ENCODE assay signal across 11 cellular contexts in genomic region chr3:172323894-172324590, GRCh38.
A peak's percentile ranks its signal among the peaks of the same experiment; 100 is the strongest.
DNase-seq lines count a peak whose midpoint lies in the region; ATAC-seq and TF ChIP-seq lines count a peak whose summit lies in the region.
"Had no signal": no experiment of that assay in that cellular context is flagged by ENCODE, and none has a peak within 500 bp of the region (broad histone marks: within the 10 kb centered on the region; RNA-seq: fewer than 3 reads in every experiment).

No MANE protein-coding gene starts in this region.

- TF ChIP-seq CTCF in brain microvascular endothelial cell (IDR thresholded peaks at IDR 0.05; ENCODE audit: low read depth, low read length, missing control alignments) (no peak), right lobe of liver (IDR thresholded peaks at IDR 0.05) (no peak), transverse colon (IDR thresholded peaks at IDR 0.05) (no peak)

- no peak for TF ChIP-seq EP300 in transverse colon (IDR thresholded peaks at IDR 0.05; ENCODE audit: low read depth)

- intact Hi-C loops in Right ventricle myocardium inferior (cut with DNase I) (no loop called here), cardiac septum (cut with DNase I) (no loop called here), right lobe of liver (cut with DNase I) (no loop called here), transverse colon (cut with DNase I; ENCODE audit: low total_unique reads) (no loop called here)

- H3K9me3 ChIP-seq in right lobe of liver (no peaks in the 10 kb centered on the region), transverse colon (no peaks in the 10 kb centered on the region)
- H3K9me3 ChIP-seq: BLaER1 treated with 17β-estradiol and CSF1 and Interleukin-3, amounts not matched to agents 10 nM and 100 nM had no signal

- no peaks in the 10 kb centered on the region for H3K27me3 ChIP-seq in brain microvascular endothelial cell (replicated peaks)
- no peaks in the 10 kb centered on the region for H3K27me3 ChIP-seq in right lobe of liver
- H3K27me3 ChIP-seq in transverse colon, result no peaks in the 10 kb centered on the region
- H3K27me3 ChIP-seq: BLaER1 treated with 17β-estradiol and CSF1 and Interleukin-3, amounts not matched to agents 10 nM and 100 nM had no signal

- WGBS in right lobe of liver (ENCODE audit: insufficient coverage, low coverage, low lambda C conversion rate, missing lambda C conversion rate), result 34% methylated on average over 9 of the region's 10 CpGs
- WGBS in transverse colon (ENCODE audit: low coverage in 1 of 2), 2 donors, result 86 to 100% methylated on average over 3 to 10 of the region's 10 CpGs

- H3K4me1 ChIP-seq in right lobe of liver (peaks cover 0 to 28% (median 3%) of the 10 kb centered on the region in 4 donors), transverse colon (peaks cover under 1 to 22% (median 10%) of the 10 kb centered on the region in 4 donors)

- H3K27ac ChIP-seq in brain microvascular endothelial cell, result peak overlapping the region; percentile 81
- peak overlapping the region; percentile 25 to 97 (median 84) for H3K27ac ChIP-seq in right lobe of liver
- peak overlapping the region in 3 of 4 donors; percentile 18 to 22 (median 21) for H3K27ac ChIP-seq in transverse colon
- H3K27ac ChIP-seq: BLaER1 treated with 17β-estradiol and CSF1 and Interleukin-3, amounts not matched to agents 10 nM and 100 nM had no signal

- peak; percentile 63 for ATAC-seq in Right ventricle myocardium inferior
- ATAC-seq in right lobe of liver, result peak; percentile 71 to 87 (median 85)
- ATAC-seq in HG03565 (IDR thresholded peaks at IDR 0.05; ENCODE audit: unreplicated experiment), result no peak
- no peak for ATAC-seq in GM21825 (IDR thresholded peaks at IDR 0.05; ENCODE audit: unreplicated experiment)
- ATAC-seq: naive thymus-derived CD8-positive, alpha-beta T cell had no signal

- H3K36me3 ChIP-seq in brain microvascular endothelial cell (replicated peaks), result peaks cover 78% of the 10 kb centered on the region
- peaks cover 0 to 26% (median 6%) of the 10 kb centered on the region in 4 donors for H3K36me3 ChIP-seq in right lobe of liver
- H3K36me3 ChIP-seq in transverse colon, result peaks cover 0 to 5% (median 0%) of the 10 kb centered on the region in 4 donors

- in situ Hi-C loops in brain microvascular endothelial cell (cut with HindIII; ENCODE audit: low pct_ligation_motif_present, low sequenced_read_pairs) (no loop called here), transverse colon (cut with MboI; ENCODE audit: low pct_ligation_motif_present in 1 of 4, low pct_unique_long_range_greater_than_20kb in 1 of 4, low sequenced_read_pairs in 3 of 4) (loop anchor here in 1 of 4 donors (25.0 kb wide), 1 partner anchor 287 kb away; the partner anchor contains the start of gene FNDC3B)

- H3K4me3 ChIP-seq in brain microvascular endothelial cell (ENCODE audit: low read depth, low read length), result no peak overlapping the region
- no peak overlapping the region for H3K4me3 ChIP-seq in right lobe of liver
- H3K4me3 ChIP-seq in transverse colon, result no peak overlapping the region
- H3K4me3 ChIP-seq: BLaER1 treated with 17β-estradiol and CSF1 and Interleukin-3, amounts not matched to agents 10 nM and 100 nM had no signal

- no peak for DNase-seq in Right ventricle myocardium inferior (ENCODE audit: missing footprints)
- no peak for DNase-seq in cardiac septum (ENCODE audit: low spot score)
- DNase-seq in brain microvascular endothelial cell, result peak; percentile 79
- peak in 2 of 3 donors; percentile 80 to 84 for DNase-seq in right lobe of liver
- no peak for DNase-seq in transverse colon
- no peak for DNase-seq in NCI-H524 treated with DMSO at 0.1 percent for 48 hours (lab: John Stamatoyannopoulos, UW)
- DNase-seq: naive thymus-derived CD8-positive, alpha-beta T cell; stimulated activated naive CD4-positive, alpha-beta T cell had no signal

- no peak for TF ChIP-seq POLR2A in right lobe of liver (IDR thresholded peaks at IDR 0.05)
- TF ChIP-seq POLR2A in transverse colon (IDR thresholded peaks at IDR 0.05), result no peak

Comparison
In these comparisons a context has a peak if more than half of its experiments do, and no peak if none do; other contexts are left out.
1. ATAC-seq: peak in Right ventricle myocardium inferior (single experiment) and right lobe of liver (4 of 4); none in HG03565 (single experiment) and GM21825 (single experiment).
2. DNase-seq: peak in brain microvascular endothelial cell (single experiment) and right lobe of liver (2 of 3); none in Right ventricle myocardium inferior (single experiment), cardiac septum (single experiment), transverse colon (single experiment) and NCI-H524 treated with DMSO at 0.1 percent for 48 hours (single experiment).
3. H3K27ac ChIP-seq: peak in every context shown above with its lines; median percentile 84 in right lobe of liver; 81 in brain microvascular endothelial cell; 21 in transverse colon.